In the genomic region with DNA sequence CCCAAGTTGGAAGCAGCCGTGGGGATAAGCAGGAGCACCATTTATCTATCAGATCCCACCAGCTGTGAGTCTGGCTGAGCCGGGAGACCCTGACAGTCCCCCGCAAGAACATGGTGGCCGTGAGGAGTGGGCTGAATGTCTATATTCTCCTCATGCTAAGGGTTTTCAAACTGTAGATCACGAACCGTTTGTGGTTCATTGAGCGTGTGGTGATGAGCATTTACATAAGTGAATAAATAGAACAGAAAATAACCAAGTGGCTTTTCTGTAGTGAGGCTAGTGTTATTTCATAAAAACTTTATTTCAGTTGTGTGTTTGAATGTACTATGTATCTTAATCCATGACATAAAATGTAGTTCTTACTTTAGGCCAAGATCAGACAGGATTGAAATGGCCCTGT, we compare ENCODE assay signal across 27 cellular contexts.
A peak's percentile ranks its signal among the peaks of the same experiment; 100 is the strongest.
DNase-seq lines count a peak whose midpoint lies in the region; ATAC-seq and TF ChIP-seq lines count a peak whose summit lies in the region.
"Had no signal": no experiment of that assay in that cellular context is flagged by ENCODE, and none has a peak within 500 bp of the region (broad histone marks: within the 10 kb centered on the region; RNA-seq: fewer than 3 reads in every experiment).

No MANE protein-coding gene starts in this region.

- no peak overlapping the region for H2AK5ac ChIP-seq in H9 (ENCODE audit: insufficient read length, low read length)

- H3T11ph ChIP-seq in H9 (ENCODE audit: low read length): no peak overlapping the region

- H3K27me3 Mint-ChIP-seq in H9 (ENCODE audit: low read depth): no peaks in the 10 kb centered on the region
- no peaks in the 10 kb centered on the region for H3K27me3 Mint-ChIP-seq in activated B cell treated with CpG ODN at 0.5 μM for 24 hours
- peaks cover 0 to 4% (median 0%) of the 10 kb centered on the region in 3 donors for H3K27me3 Mint-ChIP-seq in naive B cell
- H3K27me3 Mint-ChIP-seq: CD4-positive, alpha-beta T cell; T-cell had no signal

- H4K5ac ChIP-seq in H9 (ENCODE audit: insufficient read length, low read depth, low read length): no peak overlapping the region

- POLR2A ChIA-PET in activated B cell treated with CpG ODN at 0.5 μM for 24 hours (lab: Charles Lee): no interaction called here

- no peak overlapping the region for H2AFZ ChIP-seq in H9 (ENCODE audit: low read length)
- H2AFZ ChIP-seq: GM23338 had no signal

- no peaks in the 10 kb centered on the region for H3K4me1 Mint-ChIP-seq in H9
- H3K4me1 Mint-ChIP-seq in activated B cell treated with CpG ODN at 0.5 μM for 24 hours: peaks cover 58% of the 10 kb centered on the region
- H3K4me1 Mint-ChIP-seq in naive B cell: peaks cover 43 to 53% (median 48%) of the 10 kb centered on the region in 3 donors
- H3K4me1 Mint-ChIP-seq: GM23338, T-cell had no signal

- no peak overlapping the region for H2BK12ac ChIP-seq in H9 (ENCODE audit: insufficient read length, low read depth, low read length)

- intact Hi-C loops in activated B cell treated with CpG ODN at 0.5 μM for 24 hours (cut with micrococcal nuclease): no loop called here

- no peak overlapping the region for H3K18ac ChIP-seq in H9 (ENCODE audit: insufficient read length, low read depth, low read length)

- H3K27me3 ChIP-seq in BLaER1 treated with 17β-estradiol and CSF1 and Interleukin-3, amounts not matched to agents 10 nM and 100 nM: no peaks in the 10 kb centered on the region
- no peaks in the 10 kb centered on the region for H3K27me3 ChIP-seq in H9 (ENCODE audit: insufficient read depth, low read length)
- H3K27me3 ChIP-seq in gastroesophageal sphincter: no peaks in the 10 kb centered on the region
- H3K27me3 ChIP-seq: BE2C had no signal

- TF ChIP-seq POLR2A in gastroesophageal sphincter (IDR thresholded peaks at IDR 0.05): no peak

- ATAC-seq in activated B cell treated with CpG ODN at 0.5 μM for 24 hours (ENCODE audit: low read depth) (peak; percentile 21), naive B cell (ENCODE audit: low read depth in 2 of 2) (no peak), gastroesophageal sphincter (no peak)
- ATAC-seq: GM23338, HCT116, HepG2, Panc1, SK-N-SH treated with all-trans-retinoic acid at 6 μM for 48 hours, T-cell had no signal

- H3K9me3 Mint-ChIP-seq in H9 (peaks cover 8 to 18% of the 10 kb centered on the region in 2 experiments), activated B cell treated with CpG ODN at 0.5 μM for 24 hours (no peaks in the 10 kb centered on the region), naive B cell (peaks cover 0 to 2% (median 0%) of the 10 kb centered on the region in 7 donors)
- H3K9me3 Mint-ChIP-seq: CD4-positive, alpha-beta T cell; T-cell; T-helper 2 cell treated with Interferon-gamma antibody and Interleukin-4, amounts not matched to agents 5 μg/mL and 100 μg/mL, for 36 hours had no signal

- no peaks in the 10 kb centered on the region for H3K79me2 ChIP-seq in H9 (ENCODE audit: insufficient read depth, low read length)

- H3K4me3 ChIP-seq in BLaER1 treated with 17β-estradiol and CSF1 and Interleukin-3, amounts not matched to agents 10 nM and 100 nM: no peak overlapping the region
- H3K4me3 ChIP-seq in gastroesophageal sphincter: no peak overlapping the region
- H3K4me3 ChIP-seq: GM23338, K562 had no signal

- no peak overlapping the region for H3K56ac ChIP-seq in H9 (ENCODE audit: insufficient read length, low read depth, low read length)

- H3K27ac Mint-ChIP-seq in H9: no peak overlapping the region
- no peak overlapping the region for H3K27ac Mint-ChIP-seq in activated B cell treated with CpG ODN at 0.5 μM for 24 hours
- H3K27ac Mint-ChIP-seq in naive B cell: peak overlapping the region in 2 of 6 donors; percentile 72 to 93
- H3K27ac Mint-ChIP-seq: CD4-positive, alpha-beta T cell; GM23338; T-cell; T-helper 2 cell treated with Interferon-gamma antibody and Interleukin-4, amounts not matched to agents 5 μg/mL and 100 μg/mL, for 36 hours had no signal

- no peak overlapping the region for H3K14ac ChIP-seq in H9 (ENCODE audit: insufficient read depth, low read length)

- H3K36me3 Mint-ChIP-seq in H9 (ENCODE audit: insufficient read depth in 1 of 3, low read depth in 3 of 3): peaks cover 0 to 3% (median 0%) of the 10 kb centered on the region in 3 experiments; a peak in 5 of 7 replicates
- H3K36me3 Mint-ChIP-seq in activated B cell treated with CpG ODN at 0.5 μM for 24 hours (ENCODE audit: low read depth): no peaks in the 10 kb centered on the region
- no peaks in the 10 kb centered on the region for H3K36me3 Mint-ChIP-seq in naive B cell
- H3K36me3 Mint-ChIP-seq: T-cell had no signal

- H3K79me1 ChIP-seq in H9 (ENCODE audit: insufficient read depth, low read depth, low read length, poor library complexity, severe bottlenecking): no peaks in the 10 kb centered on the region

- peaks cover 51 to 83% (median 64%) of the 10 kb centered on the region in 10 experiments for H3K4me1 ChIP-seq in BLaER1 treated with 17β-estradiol and CSF1 and Interleukin-3, amounts not matched to agents 10 nM and 100 nM
- H3K4me1 ChIP-seq in H9 (ENCODE audit: insufficient read depth, low read length) (no peaks in the 10 kb centered on the region), gastroesophageal sphincter (peaks cover 0 to 8% (median 5%) of the 10 kb centered on the region in 3 donors)
- H3K4me1 ChIP-seq: BE2C had no signal

- H3K23me2 ChIP-seq in H9 (ENCODE audit: insufficient read length, low read depth, low read length, poor library complexity, severe bottlenecking): no peaks in the 10 kb centered on the region

- no peak overlapping the region for H4K91ac ChIP-seq in H9 (ENCODE audit: insufficient read length, low read depth, low read length)

- H3K23ac ChIP-seq in H9 (ENCODE audit: insufficient read length, low read depth, low read length): no peak overlapping the region

- H3K4me3 Mint-ChIP-seq in H9 (no peak overlapping the region), activated B cell treated with CpG ODN at 0.5 μM for 24 hours (peak overlapping the region; percentile 39), naive B cell (peak overlapping the region in 5 of 8 donors; percentile 15 to 87 (median 51))
- H3K4me3 Mint-ChIP-seq: CD4-positive, alpha-beta T cell; GM23338; T-cell; T-helper 2 cell treated with Interferon-gamma antibody and Interleukin-4, amounts not matched to agents 5 μg/mL and 100 μg/mL, for 36 hours had no signal

- no peak overlapping the region for H2BK20ac ChIP-seq in H9 (ENCODE audit: low read depth, low read length, poor library complexity, severe bottlenecking)

- no peak for TF ChIP-seq CTCF in H9 (conservative IDR thresholded peaks at IDR 0.05)
- no peak for TF ChIP-seq CTCF in activated B cell treated with CpG ODN at 0.5 μM for 24 hours (IDR thresholded peaks at IDR 0.05)
- no peak for TF ChIP-seq CTCF in gastroesophageal sphincter (IDR thresholded peaks at IDR 0.05)

- no CpG with 5 or more reads among the region's 7 CpGs for WGBS in H9 (ENCODE audit: extremely low coverage, insufficient read length, low lambda C conversion rate)
- WGBS in gastroesophageal sphincter (ENCODE audit: low coverage in 1 of 2), 2 donors: 100% methylated on average over 7 of the region's 7 CpGs; no CpG with 5 or more reads in 1 of the 2 donors

- no peak overlapping the region for H2BK15ac ChIP-seq in H9 (ENCODE audit: low read depth, low read length)

- CTCF ChIA-PET in activated B cell treated with CpG ODN at 0.5 μM for 24 hours (lab: Charles Lee): no interaction called here

- no peaks in the 10 kb centered on the region for H4K20me1 ChIP-seq in BLaER1 treated with 17β-estradiol and CSF1 and Interleukin-3, amounts not matched to agents 10 nM and 100 nM
- H4K20me1 ChIP-seq in H9 (ENCODE audit: control insufficient read depth, insufficient read depth, insufficient read length): no peaks in the 10 kb centered on the region

- no peak overlapping the region for H3K4ac ChIP-seq in H9 (ENCODE audit: low read depth, low read length)

- H3K27ac ChIP-seq in BLaER1 treated with 17β-estradiol and CSF1 and Interleukin-3, amounts not matched to agents 10 nM and 100 nM: peak overlapping the region in 5 of 11 experiments; percentile 4 to 50 (median 21); a peak in 5 of 22 replicates
- H3K27ac ChIP-seq in H9 (ENCODE audit: insufficient read length, low read depth, low read length) (no peak overlapping the region), gastroesophageal sphincter (no peak overlapping the region)

- peak overlapping the region; percentile 23 to 77 (median 61); a peak in 16 of 22 replicates for H3K4me2 ChIP-seq in BLaER1 treated with 17β-estradiol and CSF1 and Interleukin-3, amounts not matched to agents 10 nM and 100 nM
- H3K4me2 ChIP-seq in H9 (ENCODE audit: insufficient read depth, insufficient read length, low read length): no peak overlapping the region
- H3K4me2 ChIP-seq: GM23338 had no signal

- peaks cover 3 to 52% (median 31%) of the 10 kb centered on the region in 11 experiments; a peak in 16 of 22 replicates for H3K9me3 ChIP-seq in BLaER1 treated with 17β-estradiol and CSF1 and Interleukin-3, amounts not matched to agents 10 nM and 100 nM (replicated peaks in 1 of 11)
- H3K9me3 ChIP-seq in H9 (ENCODE audit: control insufficient read depth, low read depth, low read length) (no peaks in the 10 kb centered on the region), gastroesophageal sphincter (no peaks in the 10 kb centered on the region)
- H3K9me3 ChIP-seq: BE2C had no signal

- DNase-seq in H9 (no peak), activated B cell treated with CpG ODN at 0.5 μM for 24 hours (no peak), naive B cell (no peak), NCI-H82 treated with DMSO at 0.1 percent for 48 hours (lab: John Stamatoyannopoulos, UW; ENCODE audit: unreplicated experiment) (no peak), AML-193 (lab: John Stamatoyannopoulos, UW) (no peak), kidney glomerular epithelial cell (lab: John Stamatoyannopoulos, UW) (no peak)
- DNase-seq: BE2C; CD4-positive, alpha-beta T cell; COR-L47; DMS 273 treated with DMSO at 0.1 percent for 48 hours; DMS79 treated with DMSO at 0.1 percent for 48 hours; NCI-H1092 treated with DMSO at 0.1 percent for 48 hours; NCI-H1436 treated with DMSO at 0.1 percent for 48 hours; NCI-H2029; NCI-H2227 treated with DMSO at 0.1 percent for 48 hours; NCI-H510A; NK-92 treated with Interleukin-12 subunit alpha and Interleukin-12 subunit beta, amount 100 ng/mL, for 24 hours; T-cell had no signal

- H3K36me3 ChIP-seq in BLaER1 treated with 17β-estradiol and CSF1 and Interleukin-3, amounts not matched to agents 10 nM and 100 nM: no peaks in the 10 kb centered on the region
- no peaks in the 10 kb centered on the region for H3K36me3 ChIP-seq in gastroesophageal sphincter
- H3K36me3 ChIP-seq: BE2C had no signal

- no peak overlapping the region for H3K9ac ChIP-seq in BLaER1 treated with 17β-estradiol and CSF1 and Interleukin-3, amounts not matched to agents 10 nM and 100 nM
- no peak overlapping the region for H3K9ac ChIP-seq in H9 (ENCODE audit: extremely low read depth, insufficient read length, low read length)

- H2BK5ac ChIP-seq in H9 (ENCODE audit: insufficient read length, low read length): no peak overlapping the region

- H2BK120ac ChIP-seq in H9 (ENCODE audit: low read depth, low read length, poor library complexity, severe bottlenecking): no peak overlapping the region

- peak overlapping the region; percentile 37 for H4K8ac ChIP-seq in H9 (replicated peaks; ENCODE audit: insufficient read length, low read depth, low read length)

- no peak for TF ChIP-seq EP300 in gastroesophageal sphincter (IDR thresholded peaks at IDR 0.05)

Comparison
In these comparisons a context has a peak if more than half of its experiments do, and no peak if none do; other contexts are left out.
1. H3K4me3 Mint-ChIP-seq: peak in activated B cell treated with CpG ODN at 0.5 μM for 24 hours (single experiment) and naive B cell (5 of 8); none in H9 (0 of 2).